In genomic region chr18:2573408-2573807, GRCh38 we compare ENCODE assay signal across 1 cellular context.
TF ChIP-seq lines count a peak whose summit lies in the region.

No MANE protein-coding gene starts in this region.

TF ChIP-seq in H1, 55 proteins besides CTCF, POLR2A, EP300 and RAD21:
- TF ChIP-seq NANOG (IDR thresholded peaks at IDR 0.05; ENCODE audit: insufficient read depth, low read depth, low read length, poor library complexity, severe bottlenecking), result no peak
- no peak for TF ChIP-seq BRCA1 (IDR thresholded peaks at IDR 0.05; ENCODE audit: low read depth, low read length)
- TF ChIP-seq HDAC2 (IDR thresholded peaks at IDR 0.05; ENCODE audit: borderline replicate concordance in 1 of 2, low read depth in 2 of 2, low read length in 2 of 2), result no peak
- TF ChIP-seq CHD2 (IDR thresholded peaks at IDR 0.05; ENCODE audit: low read length), result no peak
- TF ChIP-seq EGR1 (IDR thresholded peaks at IDR 0.05; ENCODE audit: borderline replicate concordance, low read depth, low read length), result no peak
- no peak for TF ChIP-seq MAFK (IDR thresholded peaks at IDR 0.05; ENCODE audit: low read depth, low read length)
- TF ChIP-seq CEBPB (IDR thresholded peaks at IDR 0.05; ENCODE audit: low read depth, low read length), result no peak
- no peak for TF ChIP-seq SP4 (IDR thresholded peaks at IDR 0.05; ENCODE audit: low read length)
- TF ChIP-seq PHF8 (conservative IDR thresholded peaks at IDR 0.05; ENCODE audit: low read depth, low read length), result no peak
- no peak for TF ChIP-seq SIN3A (conservative IDR thresholded peaks at IDR 0.05 in 1 of 2, IDR thresholded peaks at IDR 0.05 in 1 of 2; ENCODE audit: low read depth in 1 of 2, low read length in 2 of 2)
- no peak for TF ChIP-seq ASH2L (IDR thresholded peaks at IDR 0.05; ENCODE audit: low read length)
- TF ChIP-seq KDM1A (IDR thresholded peaks at IDR 0.05; ENCODE audit: borderline replicate concordance, low read length), result no peak
- no peak for TF ChIP-seq TCF12 (IDR thresholded peaks at IDR 0.05; ENCODE audit: low read depth, low read length)
- TF ChIP-seq CBX8 (IDR thresholded peaks at IDR 0.05; ENCODE audit: borderline replicate concordance, low read depth, low read length), result no peak
- no peak for TF ChIP-seq SIRT6 (IDR thresholded peaks at IDR 0.05; ENCODE audit: low read length)
- TF ChIP-seq TEAD4 (IDR thresholded peaks at IDR 0.05; ENCODE audit: low read depth, low read length), result no peak
- no peak for TF ChIP-seq BACH1 (IDR thresholded peaks at IDR 0.05; ENCODE audit: low read length)
- TF ChIP-seq KDM4A (IDR thresholded peaks at IDR 0.05; ENCODE audit: low read depth, low read length, severe bottlenecking), result no peak
